8 cellular contexts compared by ENCODE assay signal in genomic region chr2:128028668-128029054, GRCh38. TPM values are rescaled to one million over a fixed set of nuclear protein-coding genes. Genes with fewer than 3 reads are reported as not detected.
A peak's percentile ranks its signal among the peaks of the same experiment; 100 is the strongest.
DNase-seq lines count a peak whose midpoint lies in the region; TF ChIP-seq lines count a peak whose summit lies in the region.

No MANE protein-coding gene starts in this region.

- TF ChIP-seq EP300 in stomach (IDR thresholded peaks at IDR 0.05), result no peak

- H3K27ac ChIP-seq in iPS-20b (ENCODE audit: low read length) (no peak overlapping the region), stomach (peak overlapping the region; percentile 94 to 100 (median 98))

- peak overlapping the region; percentile 4 for H3K27ac Mint-ChIP-seq in activated T-helper 1 cell treated with anti-CD3 and anti-CD28 coated beads, Interleukin-12 subunit alpha, Interleukin-12 subunit beta, Interleukin-2, Interleukin-4 antibody, amounts not matched to agents 30 ng/mL and 10 ng/mL and 1 ng/mL, durations not matched to agents 14 hours and 24 hours and 36 hours

- H3K36me3 ChIP-seq in iPS-20b (ENCODE audit: insufficient read depth, low read depth, low read length), result peaks cover 12% of the 10 kb centered on the region
- H3K36me3 ChIP-seq in stomach, result peaks cover 0 to 8% (median under 1%) of the 10 kb centered on the region in 4 donors

- peaks cover 4% of the 10 kb centered on the region for H3K27me3 Mint-ChIP-seq in activated T-helper 1 cell treated with anti-CD3 and anti-CD28 coated beads, Interleukin-12 subunit alpha, Interleukin-12 subunit beta, Interleukin-2, Interleukin-4 antibody, amounts not matched to agents 30 ng/mL and 10 ng/mL and 1 ng/mL, durations not matched to agents 14 hours and 24 hours and 36 hours (ENCODE audit: insufficient read depth)

- H3K27me3 ChIP-seq in iPS-20b (ENCODE audit: insufficient read depth, low read length) (peaks cover 23% of the 10 kb centered on the region), stomach (no peaks in the 10 kb centered on the region)

- H3K4me1 ChIP-seq in iPS-20b (ENCODE audit: insufficient read depth, low read length) (peaks cover 7% of the 10 kb centered on the region; the same call in 1 of the 2 replicates), stomach (peaks cover 8 to 34% (median 21%) of the 10 kb centered on the region in 4 donors)

- H3K9me3 Mint-ChIP-seq in activated T-helper 1 cell treated with anti-CD3 and anti-CD28 coated beads, Interleukin-12 subunit alpha, Interleukin-12 subunit beta, Interleukin-2, Interleukin-4 antibody, amounts not matched to agents 30 ng/mL and 10 ng/mL and 1 ng/mL, durations not matched to agents 14 hours and 24 hours and 36 hours, result peaks cover 10% of the 10 kb centered on the region

- TF ChIP-seq CTCF in stomach (IDR thresholded peaks at IDR 0.05), result no peak

- no peak for TF ChIP-seq POLR2A in stomach (IDR thresholded peaks at IDR 0.05)

- peak overlapping the region; percentile 47; the same call in 1 of the 2 replicates for H3K9ac ChIP-seq in iPS-20b (ENCODE audit: low read depth, low read length)

- H3K4me3 ChIP-seq in iPS-20b (ENCODE audit: low read length) (peak overlapping the region; percentile 82), stomach (peak overlapping the region; percentile 91 to 100 (median 96))

- intact Hi-C loops in activated T-helper 1 cell treated with anti-CD3 and anti-CD28 coated beads, Interleukin-12 subunit alpha, Interleukin-12 subunit beta, Interleukin-2, Interleukin-4 antibody, amounts not matched to agents 30 ng/mL and 10 ng/mL and 1 ng/mL, durations not matched to agents 14 hours and 24 hours and 36 hours (cut with micrococcal nuclease), result loop anchor here (1.0 to 10.0 kb wide), 6 partner anchors 63 to 944 kb away; partner anchors contain the start of genes ERCC3, MAP3K2, POLR2D and UGGT1
- intact Hi-C loops in stomach (cut with DNase I; ENCODE audit: low total_unique reads), result no loop called here

- 0 to 8% (median 0%) methylated on average over 1 of the region's 1 CpG for WGBS in stomach, 5 donors

- H3K36me3 Mint-ChIP-seq in activated T-helper 1 cell treated with anti-CD3 and anti-CD28 coated beads, Interleukin-12 subunit alpha, Interleukin-12 subunit beta, Interleukin-2, Interleukin-4 antibody, amounts not matched to agents 30 ng/mL and 10 ng/mL and 1 ng/mL, durations not matched to agents 14 hours and 24 hours and 36 hours (ENCODE audit: low read depth), result peaks cover 10% of the 10 kb centered on the region

- DNase-seq in NCI-H82 (lab: John Stamatoyannopoulos, UW), result peak; percentile 62
- DNase-seq in NCI-H82 treated with DMSO at 0.1 percent for 48 hours (lab: John Stamatoyannopoulos, UW; ENCODE audit: unreplicated experiment), result no peak
- no peak for DNase-seq in activated T-helper 1 cell treated with anti-CD3 and anti-CD28 coated beads, Interleukin-12 subunit alpha, Interleukin-12 subunit beta, Interleukin-2, Interleukin-4 antibody, amounts not matched to agents 30 ng/mL and 10 ng/mL and 1 ng/mL, durations not matched to agents 14 hours and 24 hours and 36 hours (ENCODE audit: low spot score)
- no peak for DNase-seq in stomach
- DNase-seq in HPDE6-E6E7 (ENCODE audit: extremely low spot score), result no peak
- no peak for DNase-seq in NCI-H526 (lab: John Stamatoyannopoulos, UW)
- no peak for DNase-seq in NOMO-1 treated with DMSO at 0.1 percent for 48 hours (lab: John Stamatoyannopoulos, UW; ENCODE audit: unreplicated experiment)

- H3K9me3 ChIP-seq in iPS-20b (ENCODE audit: insufficient read depth, low read depth, low read length), result peaks cover 20% of the 10 kb centered on the region
- peaks cover 0 to 7% (median 3%) of the 10 kb centered on the region in 4 donors for H3K9me3 ChIP-seq in stomach

- H3K4me1 Mint-ChIP-seq in activated T-helper 1 cell treated with anti-CD3 and anti-CD28 coated beads, Interleukin-12 subunit alpha, Interleukin-12 subunit beta, Interleukin-2, Interleukin-4 antibody, amounts not matched to agents 30 ng/mL and 10 ng/mL and 1 ng/mL, durations not matched to agents 14 hours and 24 hours and 36 hours (ENCODE audit: low read depth), result peaks cover 23% of the 10 kb centered on the region

- H3K4me3 Mint-ChIP-seq in activated T-helper 1 cell treated with anti-CD3 and anti-CD28 coated beads, Interleukin-12 subunit alpha, Interleukin-12 subunit beta, Interleukin-2, Interleukin-4 antibody, amounts not matched to agents 30 ng/mL and 10 ng/mL and 1 ng/mL, durations not matched to agents 14 hours and 24 hours and 36 hours, result peak overlapping the region; percentile 79

RNA-seq across cellular contexts. Expression of gene SAP130, which starts 0.8 kb away (rescaled TPM):
- total RNA-seq in activated T-helper 1 cell treated with anti-CD3 and anti-CD28 coated beads, Interleukin-12 subunit alpha, Interleukin-12 subunit beta, Interleukin-2, Interleukin-4 antibody, amounts not matched to agents 30 ng/mL and 10 ng/mL and 1 ng/mL, durations not matched to agents 14 hours and 24 hours and 36 hours, result 30.9 and 31.5 TPM in 2 replicates
- total RNA-seq in stomach, result 10 to 100 TPM in 2 of 5 donors, 1 to 10 TPM in 3; 4.8 to 42.0 (median 8.0) TPM
- polyA plus RNA-seq in stomach, result 1 to 10 TPM; 5.1 to 7.6 (median 5.4) TPM
